ENCODE assay signal across 8 cellular contexts in the genomic region with DNA sequence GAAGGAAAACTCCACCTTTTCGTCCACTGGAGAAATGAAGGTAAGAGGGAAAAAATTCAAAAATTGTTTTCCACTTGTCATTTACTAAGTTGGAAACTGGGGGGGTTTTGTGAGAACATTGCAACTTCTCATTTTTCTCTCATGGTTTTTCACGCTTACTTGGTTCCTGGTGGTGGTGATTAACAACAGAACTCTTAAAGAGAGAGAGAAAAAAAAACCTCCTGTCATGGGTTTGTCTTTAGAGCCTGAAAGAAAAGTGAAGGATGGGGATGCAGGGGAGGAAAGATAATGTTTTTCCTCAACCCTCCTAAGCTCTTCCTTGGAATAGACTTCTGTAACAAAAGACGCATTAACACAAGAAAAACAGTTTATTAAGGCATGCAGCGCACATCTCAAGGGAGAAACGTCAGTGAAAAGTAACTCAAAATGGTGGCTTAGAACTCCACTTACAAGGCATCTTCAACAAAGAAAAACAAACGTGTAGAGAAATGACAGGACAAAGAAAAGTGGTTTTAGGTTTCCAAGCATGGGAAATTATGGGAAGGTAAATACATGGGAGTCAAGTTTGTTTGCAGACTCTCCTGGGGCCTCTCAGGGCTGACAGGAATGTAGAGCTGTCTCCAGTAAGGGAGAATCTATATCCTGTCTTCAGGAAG.
A peak's percentile ranks its signal among the peaks of the same experiment; 100 is the strongest.
DNase-seq lines count a peak whose midpoint lies in the region; ATAC-seq and TF ChIP-seq lines count a peak whose summit lies in the region.

No MANE protein-coding gene starts in this region.

- TSS peak; percentile 88 for BruUV-seq in OCI-LY7 (replicated peaks; lab: Mats Ljungman, UMichigan)

- peak overlapping the region; percentile 85 for H2AFZ ChIP-seq in OCI-LY7 (ENCODE audit: low read length)

- H3K36me3 Mint-ChIP-seq in activated CD4-positive, alpha-beta memory T cell treated with anti-CD3 and anti-CD28 coated beads for 36 hours, result peaks cover 2% of the 10 kb centered on the region

- H3K9me2 ChIP-seq in OCI-LY7 (ENCODE audit: insufficient read depth, low read length), result no peaks in the 10 kb centered on the region

- H3K4me1 Mint-ChIP-seq in activated CD4-positive, alpha-beta memory T cell treated with anti-CD3 and anti-CD28 coated beads for 36 hours (ENCODE audit: low read depth), result peaks cover 5% of the 10 kb centered on the region

- H3K9me3 Mint-ChIP-seq in activated CD4-positive, alpha-beta memory T cell treated with anti-CD3 and anti-CD28 coated beads for 36 hours, result peaks cover 7% of the 10 kb centered on the region

- H3K79me2 ChIP-seq in OCI-LY7 (ENCODE audit: insufficient read depth, low read depth, low read length), result peaks cover 11% of the 10 kb centered on the region; the same call in 1 of the 2 replicates

- POLR2A ChIA-PET in OCI-LY7 (lab: Charles Lee), result interaction anchor here (0.6 to 2.4 kb wide), 16 partner anchors 10 to 118 kb away, joined by 3 to 29 read pairs (median 4); no protein-coding TSS in a partner anchor
- POLR2A ChIA-PET in activated CD4-positive, alpha-beta memory T cell treated with anti-CD3 and anti-CD28 coated beads for 36 hours (lab: Charles Lee), result interaction anchor here (0.9 kb wide), 1 partner anchor 26 kb away, joined by 3 read pairs; no protein-coding TSS in a partner anchor

- peaks cover 46% of the 10 kb centered on the region for H3K36me3 ChIP-seq in OCI-LY7 (ENCODE audit: insufficient read depth, low read length)

- peak overlapping the region; percentile 83 for H3K4me2 ChIP-seq in OCI-LY7 (ENCODE audit: low read length)

- H3K4me1 ChIP-seq in OCI-LY7 (ENCODE audit: insufficient read depth, low read length, poor library complexity, severe bottlenecking), result peaks cover 64% of the 10 kb centered on the region

- CTCF ChIA-PET in OCI-LY7 (lab: Charles Lee; ENCODE audit: unreplicated experiment), result interaction anchor here (0.7 to 1.6 kb wide), 5 partner anchors 8 to 32 kb away, joined by 3 to 8 read pairs (median 4); no protein-coding TSS in a partner anchor
- CTCF ChIA-PET in activated CD4-positive, alpha-beta memory T cell treated with anti-CD3 and anti-CD28 coated beads for 36 hours (lab: Charles Lee), result no interaction called here

- H3K27ac Mint-ChIP-seq in activated CD4-positive, alpha-beta memory T cell treated with anti-CD3 and anti-CD28 coated beads for 36 hours, result no peak overlapping the region

- no peak for TF ChIP-seq POLR2A in erythroblast (IDR thresholded peaks at IDR 0.05; ENCODE audit: low read length)

- DNase-seq in OCI-LY7 (ENCODE audit: low spot score) (peak; percentile 77), retina (peak; percentile 16), activated gamma-delta T cell treated with Interleukin-2 at 50 U/mL for 16 hours (no peak), erythroblast (lab: John Stamatoyannopoulos, UW) (no peak)
- DNase-seq in activated CD4-positive, alpha-beta memory T cell treated with anti-CD3 and anti-CD28 coated beads for 36 hours, result no peak

- H3K27ac ChIP-seq in OCI-LY7 (ENCODE audit: low read depth, low read length, poor library complexity, severe bottlenecking), result peak overlapping the region; percentile 95

- intact Hi-C loops in OCI-LY7 (cut with micrococcal nuclease; ENCODE audit: unreplicated experiment), result loop anchor here (1.0 to 10.0 kb wide), 5 partner anchors 26 to 671 kb away; a partner anchor contains a TSS
- intact Hi-C loops in activated CD4-positive, alpha-beta memory T cell treated with anti-CD3 and anti-CD28 coated beads for 36 hours (cut with micrococcal nuclease), result loop anchor here (5.0 kb wide), 1 partner anchor 34 kb away; no protein-coding TSS in a partner anchor

- H3K9me3 ChIP-seq in OCI-LY7 (ENCODE audit: low read length), result peaks cover 30% of the 10 kb centered on the region

- TF ChIP-seq CTCF in OCI-LY7 (conservative IDR thresholded peaks at IDR 0.05; ENCODE audit: low read length), result no peak

- peak overlapping the region; percentile 60 for H3K4me3 ChIP-seq in OCI-LY7 (ENCODE audit: low read depth, low read length, poor library complexity, severe bottlenecking)

- ATAC-seq in GM19372 (IDR thresholded peaks at IDR 0.05; ENCODE audit: low read depth, unreplicated experiment), result peak; percentile 45
- peak; percentile 45 for ATAC-seq in HG03095 (IDR thresholded peaks at IDR 0.05; ENCODE audit: unreplicated experiment)
- no peak for ATAC-seq in HG02623 (IDR thresholded peaks at IDR 0.05; ENCODE audit: unreplicated experiment)

- no peaks in the 10 kb centered on the region for H3K27me3 Mint-ChIP-seq in activated CD4-positive, alpha-beta memory T cell treated with anti-CD3 and anti-CD28 coated beads for 36 hours

- no peak overlapping the region for H3K4me3 Mint-ChIP-seq in activated CD4-positive, alpha-beta memory T cell treated with anti-CD3 and anti-CD28 coated beads for 36 hours

- H4K20me1 ChIP-seq in OCI-LY7 (ENCODE audit: insufficient read depth, low read length), result no peaks in the 10 kb centered on the region

Comparison
In these comparisons a context has a peak if more than half of its experiments do, and no peak if none do; other contexts are left out.
1. DNase-seq: peak in OCI-LY7 (single experiment) and retina (single experiment); none in activated gamma-delta T cell treated with Interleukin-2 at 50 U/mL for 16 hours (single experiment), activated CD4-positive, alpha-beta memory T cell treated with anti-CD3 and anti-CD28 coated beads for 36 hours (single experiment) and erythroblast (0 of 2).